Comparison of ENCODE assay signal across 10 cellular contexts in genomic region chr1:153506831-153507413, GRCh38. TPM values are rescaled to one million over a fixed set of nuclear protein-coding genes. Genes with fewer than 3 reads are reported as not detected.
A peak's percentile ranks its signal among the peaks of the same experiment; 100 is the strongest.
DNase-seq lines count a peak whose midpoint lies in the region; ATAC-seq, FAIRE-seq and TF ChIP-seq lines count a peak whose summit lies in the region.
"Had no signal": no experiment of that assay in that cellular context is flagged by ENCODE, and none has a peak within 500 bp of the region (broad histone marks: within the 10 kb centered on the region; RNA-seq: fewer than 3 reads in every experiment).

No MANE protein-coding gene starts in this region.

- no peaks in the 10 kb centered on the region for H3K36me3 Mint-ChIP-seq in activated CD4-positive, alpha-beta memory T cell treated with anti-CD3 and anti-CD28 coated beads for 36 hours
- H3K36me3 Mint-ChIP-seq: activated naive CD4-positive, alpha-beta T cell treated with anti-CD3 and anti-CD28 coated beads, Interleukin-2, amount 50 U/mL, for 24 hours had no signal

- DNase-seq in A549 (ENCODE audit: low read depth in 1 of 2, low spot score in 1 of 2) = peak; percentile 55 to 69
- peak; percentile 40 to 84 (median 64) for DNase-seq in Peyer's patch
- peak; percentile 90 for DNase-seq in fibroblast of the aortic adventitia (ENCODE audit: low read depth)
- peak; percentile 61 for DNase-seq in non-pigmented ciliary epithelial cell (ENCODE audit: low read depth)
- DNase-seq in DMS53 (lab: John Stamatoyannopoulos, UW) = no peak
- DNase-seq in activated CD4-positive, alpha-beta memory T cell treated with anti-CD3 and anti-CD28 coated beads for 36 hours = no peak
- DNase-seq in ecto neural progenitor cell (ENCODE audit: low spot score) = no peak

- TF ChIP-seq POLR2A in A549 (IDR thresholded peaks at IDR 0.05; ENCODE audit: low read length) (no peak), Peyer's patch (IDR thresholded peaks at IDR 0.05) (no peak)

- FAIRE-seq in A549 (lab: Jason Lieb, UNC) = no peak

- no peaks in the 10 kb centered on the region for H3K27me3 Mint-ChIP-seq in activated CD4-positive, alpha-beta memory T cell treated with anti-CD3 and anti-CD28 coated beads for 36 hours
- H3K27me3 Mint-ChIP-seq: activated naive CD4-positive, alpha-beta T cell treated with anti-CD3 and anti-CD28 coated beads, Interleukin-2, amount 50 U/mL, for 24 hours had no signal

- 37% methylated on average over 7 of the region's 7 CpGs for WGBS in A549 (ENCODE audit: missing lambda C conversion rate)

- no peak for TF ChIP-seq CTCF in A549 (IDR thresholded peaks at IDR 0.05)
- TF ChIP-seq CTCF in Peyer's patch (IDR thresholded peaks at IDR 0.05) = no peak
- TF ChIP-seq CTCF in fibroblast of the aortic adventitia (IDR thresholded peaks at IDR 0.05; ENCODE audit: insufficient read depth, low read length) = no peak

- no peak overlapping the region for H3K4me3 Mint-ChIP-seq in activated CD4-positive, alpha-beta memory T cell treated with anti-CD3 and anti-CD28 coated beads for 36 hours
- H3K4me3 Mint-ChIP-seq: activated naive CD4-positive, alpha-beta T cell treated with anti-CD3 and anti-CD28 coated beads, Interleukin-2, amount 50 U/mL, for 24 hours had no signal

- no peaks in the 10 kb centered on the region for H3K9me3 Mint-ChIP-seq in activated CD4-positive, alpha-beta memory T cell treated with anti-CD3 and anti-CD28 coated beads for 36 hours
- H3K9me3 Mint-ChIP-seq: activated naive CD4-positive, alpha-beta T cell treated with anti-CD3 and anti-CD28 coated beads, Interleukin-2, amount 50 U/mL, for 24 hours had no signal

- H3K4me3 ChIP-seq in A549 (no peak overlapping the region), Peyer's patch (no peak overlapping the region), fibroblast of the aortic adventitia (ENCODE audit: low read depth, low read length) (no peak overlapping the region)
- H3K4me3 ChIP-seq: SK-N-MC had no signal

- peaks cover 10% of the 10 kb centered on the region for H3K4me1 Mint-ChIP-seq in activated CD4-positive, alpha-beta memory T cell treated with anti-CD3 and anti-CD28 coated beads for 36 hours (ENCODE audit: low read depth)

- H3K4me1 ChIP-seq in A549 (peaks cover 36% of the 10 kb centered on the region), Peyer's patch (peaks cover 0 to 10% (median 0%) of the 10 kb centered on the region in 4 donors)

- H3K27me3 ChIP-seq in Peyer's patch = no peaks in the 10 kb centered on the region

- H3K27ac ChIP-seq in A549 = peak overlapping the region; percentile 87
- peak overlapping the region; percentile 40 to 72 (median 50) for H3K27ac ChIP-seq in Peyer's patch
- H3K27ac ChIP-seq: SK-N-MC had no signal

- H3K9me3 ChIP-seq in A549 (no peaks in the 10 kb centered on the region), Peyer's patch (no peaks in the 10 kb centered on the region)

- H3K27ac Mint-ChIP-seq in activated CD4-positive, alpha-beta memory T cell treated with anti-CD3 and anti-CD28 coated beads for 36 hours = no peak overlapping the region
- H3K27ac Mint-ChIP-seq: activated naive CD4-positive, alpha-beta T cell treated with anti-CD3 and anti-CD28 coated beads, Interleukin-2, amount 50 U/mL, for 24 hours had no signal

- CTCF ChIA-PET in A549 (lab: Yijun Ruan, JAX) = interaction anchor here (1.2 to 24.0 kb wide), 6 partner anchors 9 to 153 kb away, joined by 3 to 731 read pairs (median 134); partner anchors contain the start of genes PGLYRP4, S100A6 and S100A9
- CTCF ChIA-PET in activated CD4-positive, alpha-beta memory T cell treated with anti-CD3 and anti-CD28 coated beads for 36 hours (lab: Charles Lee) = interaction anchor here (1.3 to 6.2 kb wide), 2 partner anchors 64 to 127 kb away, joined by 5 to 153 read pairs; partner anchors contain the start of gene CHTOP

- H3K36me3 ChIP-seq in Peyer's patch = no peaks in the 10 kb centered on the region

- intact Hi-C loops in activated CD4-positive, alpha-beta memory T cell treated with anti-CD3 and anti-CD28 coated beads for 36 hours (cut with micrococcal nuclease) = no loop called here

- peak overlapping the region; percentile 78 for H3K4me2 ChIP-seq in A549

- ATAC-seq in A549 = peak; percentile 71 to 75
- ATAC-seq in HG03354 (IDR thresholded peaks at IDR 0.05; ENCODE audit: poor library complexity, severe bottlenecking, unreplicated experiment) = no peak

- no peak for TF ChIP-seq RAD21 in A549 (conservative IDR thresholded peaks at IDR 0.05 in 1 of 2, IDR thresholded peaks at IDR 0.05 in 1 of 2)

- POLR2A ChIA-PET in A549 (lab: Yijun Ruan, JAX) = interaction anchor here (0.6 to 1.1 kb wide), 5 partner anchors 14 to 127 kb away, joined by 3 read pairs; partner anchors contain the start of genes CHTOP, S100A4 and S100A6
- POLR2A ChIA-PET in activated CD4-positive, alpha-beta memory T cell treated with anti-CD3 and anti-CD28 coated beads for 36 hours (lab: Charles Lee) = no interaction called here

- TF ChIP-seq EP300 in A549 (IDR thresholded peaks at IDR 0.05) = peak in 1 of 2 experiments; percentile 35; a peak in 1 of 5 replicates

TF ChIP-seq in A549, 52 proteins besides CTCF, POLR2A, EP300 and RAD21 (continues in another document):
- TF ChIP-seq HOXB5 (CRISPR knock-in tag; IDR thresholded peaks at IDR 0.05) (no peak), CBX8 (IDR thresholded peaks at IDR 0.05) (no peak), HMGXB4 (CRISPR knock-in tag; IDR thresholded peaks at IDR 0.05; ENCODE audit: borderline replicate concordance) (no peak)

RNA-seq across cellular contexts. Expression of gene S100A6, which starts 28.9 kb away (rescaled TPM):
- polyA plus RNA-seq in A549 (2011; rRNA removed) (898 and 1,226 TPM in 2 replicates), A549 (2017; fragmentation: RNase III; extraction: RNeasy Plus Mini Kit Qiagen cat#74134 plus additional on column Dnase treatment) (2,810 to 4,567 TPM (median 3,552 TPM) in 3 replicates)
- polyA plus RNA-seq in A549 (2012; cell fraction: cytosol; rRNA removed) = 1,879 and 1,929 TPM in 2 replicates
- 562 and 1,121 TPM in 2 replicates for polyA plus RNA-seq in A549 (2012; cell fraction: nucleus; rRNA removed)
- polyA minus RNA-seq in A549 (2011; rRNA and poly(A)+ RNA removed) = 472 and 476 TPM in 2 replicates
- total RNA-seq in Peyer's patch (100 to 1,000 TPM; 321 to 366 (median 334) TPM), fibroblast of the aortic adventitia (ENCODE audit: low replicate concordance) (681 and 1,303 TPM in 2 replicates)
- total RNA-seq in activated CD4-positive, alpha-beta memory T cell treated with anti-CD3 and anti-CD28 coated beads for 36 hours = 100 to 1,000 TPM; 503 to 513 TPM

RNA-seq across cellular contexts. Expression of gene S100A5, which starts 33.8 kb away (rescaled TPM):
- 0.48 and 0.68 TPM in 2 replicates for polyA plus RNA-seq in A549 (2011; rRNA removed)
- polyA plus RNA-seq in A549 (2012; cell fraction: cytosol; rRNA removed) = 0.52 and 1.1 TPM in 2 replicates
- 0.92 and 1.3 TPM in 2 replicates for polyA plus RNA-seq in A549 (2012; cell fraction: nucleus; rRNA removed)
- 0.17 to 0.57 TPM (median 0.45 TPM) in 3 replicates for polyA plus RNA-seq in A549 (2017; fragmentation: RNase III; extraction: RNeasy Plus Mini Kit Qiagen cat#74134 plus additional on column Dnase treatment)
- polyA minus RNA-seq in A549 (2011; rRNA and poly(A)+ RNA removed) = not detected in 2 replicates
- total RNA-seq in Peyer's patch = not detected
- 0.99 TPM in 1 of 2 replicates, not detected in the other for total RNA-seq in fibroblast of the aortic adventitia (ENCODE audit: low replicate concordance)
- 1 to 10 TPM; 3.3 to 4.0 TPM for total RNA-seq in activated CD4-positive, alpha-beta memory T cell treated with anti-CD3 and anti-CD28 coated beads for 36 hours

RNA-seq across cellular contexts. Expression of gene S100A4, which starts 38.7 kb away (rescaled TPM):
- polyA plus RNA-seq in A549 (2011; rRNA removed) = 590 and 814 TPM in 2 replicates
- polyA plus RNA-seq in A549 (2012; cell fraction: cytosol; rRNA removed) = 813 and 885 TPM in 2 replicates
- polyA plus RNA-seq in A549 (2012; cell fraction: nucleus; rRNA removed) = 347 and 601 TPM in 2 replicates
- polyA plus RNA-seq in A549 (2017; fragmentation: RNase III; extraction: RNeasy Plus Mini Kit Qiagen cat#74134 plus additional on column Dnase treatment) = 2,180 to 3,189 TPM (median 2,584 TPM) in 3 replicates
- 170 and 175 TPM in 2 replicates for polyA minus RNA-seq in A549 (2011; rRNA and poly(A)+ RNA removed)
- 100 to 1,000 TPM in 1 of 4 donors, 10 to 100 TPM in 3; 38.2 to 435 (median 53.6) TPM for total RNA-seq in Peyer's patch
- total RNA-seq in fibroblast of the aortic adventitia (ENCODE audit: low replicate concordance) = 203 and 585 TPM in 2 replicates
- total RNA-seq in activated CD4-positive, alpha-beta memory T cell treated with anti-CD3 and anti-CD28 coated beads for 36 hours = 100 to 1,000 TPM; 352 to 382 TPM

RNA-seq across cellular contexts. Expression of gene S100A3, which starts 42.1 kb away (rescaled TPM):
- polyA plus RNA-seq in A549 (2011; rRNA removed) (25.0 and 25.4 TPM in 2 replicates), A549 (2017; fragmentation: RNase III; extraction: RNeasy Plus Mini Kit Qiagen cat#74134 plus additional on column Dnase treatment) (71.1 to 88.9 TPM (median 74.0 TPM) in 3 replicates)
- 73.2 and 85.8 TPM in 2 replicates for polyA plus RNA-seq in A549 (2012; cell fraction: cytosol; rRNA removed)
- 64.8 and 72.8 TPM in 2 replicates for polyA plus RNA-seq in A549 (2012; cell fraction: nucleus; rRNA removed)
- polyA minus RNA-seq in A549 (2011; rRNA and poly(A)+ RNA removed) = 16.9 and 18.6 TPM in 2 replicates
- total RNA-seq in Peyer's patch (not detected), fibroblast of the aortic adventitia (ENCODE audit: low replicate concordance) (4.3 TPM in 1 of 2 replicates, not detected in the other)
- not detected for total RNA-seq in activated CD4-positive, alpha-beta memory T cell treated with anti-CD3 and anti-CD28 coated beads for 36 hours

RNA-seq across cellular contexts. Expression of gene S100A7, which starts 46.5 kb away (rescaled TPM):
- polyA plus RNA-seq in A549 (2011; rRNA removed) (not detected in 2 replicates), A549 (2017; fragmentation: RNase III; extraction: RNeasy Plus Mini Kit Qiagen cat#74134 plus additional on column Dnase treatment) (not detected in 3 replicates)
- polyA plus RNA-seq in A549 (2012; cell fraction: cytosol; rRNA removed) = not detected in 2 replicates
- not detected in 2 replicates for polyA plus RNA-seq in A549 (2012; cell fraction: nucleus; rRNA removed)
- polyA minus RNA-seq in A549 (2011; rRNA and poly(A)+ RNA removed) = not detected in 2 replicates
- total RNA-seq in Peyer's patch (not detected), fibroblast of the aortic adventitia (ENCODE audit: low replicate concordance) (not detected in 2 replicates)
- total RNA-seq in activated CD4-positive, alpha-beta memory T cell treated with anti-CD3 and anti-CD28 coated beads for 36 hours = not detected

Comparison
In these comparisons a context has a peak if more than half of its experiments do, and no peak if none do; other contexts are left out.
1. DNase-seq: peak in A549 (2 of 2), Peyer's patch (3 of 3), fibroblast of the aortic adventitia (single experiment) and non-pigmented ciliary epithelial cell (single experiment); none in DMS53 (single experiment), activated CD4-positive, alpha-beta memory T cell treated with anti-CD3 and anti-CD28 coated beads for 36 hours (single experiment) and ecto neural progenitor cell (single experiment).